In genomic region chr12:122676781-122677180, GRCh38 we compare ENCODE assay signal across 7 cellular contexts. TPM values are rescaled to one million over a fixed set of nuclear protein-coding genes. Genes with fewer than 3 reads are reported as not detected.
"Had no signal": no experiment of that assay in that cellular context is flagged by ENCODE, and none has a peak within 500 bp of the region (broad histone marks: within the 10 kb centered on the region; RNA-seq: fewer than 3 reads in every experiment).

No MANE protein-coding gene starts in this region.

RNA-seq across cellular contexts. Expression of gene HCAR2, which starts 26.4 kb away (rescaled TPM):
- total RNA-seq: GM23248, GM23338, H1, H7, H9, HFFc6 had no signal
- polyA plus RNA-seq: GM23248, GM23338, H1 had no signal

RNA-seq across cellular contexts. Expression of gene HCAR3, which starts 39.8 kb away (rescaled TPM):
- total RNA-seq: GM23248, GM23338, H1, H4, H7, H9, HFFc6 had no signal
- polyA plus RNA-seq: GM23248, GM23338, H1 had no signal

RNA-seq across cellular contexts. Expression of gene HCAR1, which starts 53.9 kb away (rescaled TPM):
- total RNA-seq: GM23248, H1, H4, H7, HFFc6 had no signal
- polyA plus RNA-seq: GM23248, GM23338 had no signal
